In the genomic region with DNA sequence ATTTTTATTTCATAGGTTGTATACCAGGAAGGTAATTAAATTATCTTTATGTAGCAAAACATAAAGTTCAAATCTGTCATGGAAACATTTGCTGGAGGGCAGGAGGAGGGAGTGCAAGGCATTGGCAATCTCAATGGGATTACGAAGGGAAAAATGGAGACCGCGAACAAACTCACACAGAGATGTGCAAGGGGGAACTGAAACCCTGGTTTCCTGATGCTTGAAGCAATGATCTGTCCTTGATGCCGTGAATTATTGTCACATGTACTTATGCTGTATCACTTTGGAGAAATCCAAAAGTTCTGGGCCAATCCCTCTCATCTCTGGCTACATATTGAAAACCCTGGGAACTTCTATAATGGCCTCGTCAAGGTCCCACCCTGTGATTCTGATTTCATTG, we compare ENCODE assay signal across 30 cellular contexts.
"Had no signal": no experiment of that assay in that cellular context is flagged by ENCODE, and none has a peak within 500 bp of the region (broad histone marks: within the 10 kb centered on the region; RNA-seq: fewer than 3 reads in every experiment).

No MANE protein-coding gene starts in this region.

- H3K4me3 ChIP-seq: adrenal gland, body of pancreas, esophagus squamous epithelium, gastroesophageal sphincter, heart right ventricle had no signal

- H3K36me3 ChIP-seq: adrenal gland, esophagus squamous epithelium had no signal

- DNase-seq: activated CD4-positive, alpha-beta memory T cell treated with anti-CD3 and anti-CD28 coated beads for 36 hours; activated CD4-positive, alpha-beta T cell treated with anti-CD3 and anti-CD28 coated beads for 36 hours; activated CD4-positive, alpha-beta T cell treated with anti-CD3 and anti-CD28 coated beads, Interleukin-2, amount 10 ng/mL, durations not matched to agents 24 days and 14 days; activated CD4-positive, CD25-positive, alpha-beta regulatory T cell; activated CD4-positive, CD25-positive, alpha-beta regulatory T cell treated with anti-CD3 and anti-CD28 coated beads, Interleukin-2, amount 50 U/mL, for 72 hours; activated CD8-positive, alpha-beta memory T cell treated with anti-CD3 and anti-CD28 coated beads, Interleukin-2, amount 10 ng/mL, durations not matched to agents 7 days and 5 days; activated CD8-positive, alpha-beta memory T cell treated with anti-CD3 and anti-CD28 coated beads, Interleukin-2, amount 50 U/mL, for 4 hours; activated CD8-positive, alpha-beta T cell treated with anti-CD3 and anti-CD28 coated beads, Interleukin-2, amount 10 ng/mL, durations not matched to agents 7 days and 5 days; activated effector memory CD4-positive, alpha-beta T cell treated with anti-CD3 and anti-CD28 coated beads, Interleukin-2, amount 50 U/mL, for 16 hours; activated naive CD4-positive, alpha-beta T cell treated with anti-CD3 and anti-CD28 coated beads for 36 hours; activated naive CD8-positive, alpha-beta T cell treated with anti-CD3 and anti-CD28 coated beads for 36 hours; activated naive CD8-positive, alpha-beta T cell treated with anti-CD3 and anti-CD28 coated beads, Interleukin-2, amount 50 U/mL, for 24 hours; activated T-cell treated with anti-CD3 and anti-CD28 coated beads, Interleukin-2, amount 50 U/mL, for 1 hour; activated T-cell treated with anti-CD3 and anti-CD28 coated beads, Interleukin-2, amount 50 U/mL, for 48 hours; adrenal gland; amygdala; aorta; body of pancreas; caudate nucleus; effector CD8-positive, alpha-beta T cell; esophagus squamous epithelium; foreskin melanocyte; heart right ventricle; T-helper 17 cell; T1000 had no signal

- H3K27me3 ChIP-seq: adrenal gland, body of pancreas, esophagus squamous epithelium, gastroesophageal sphincter, heart right ventricle had no signal

- H3K4me1 ChIP-seq: body of pancreas, esophagus squamous epithelium, gastroesophageal sphincter, heart right ventricle had no signal

- FAIRE-seq: colon, endometrium, endothelial cell of umbilical vein had no signal

- ATAC-seq: activated CD4-positive, alpha-beta T cell treated with anti-CD3 and anti-CD28 coated beads for 36 hours; activated CD8-positive, alpha-beta memory T cell treated with anti-CD3 and anti-CD28 coated beads, Interleukin-2, amount 10 ng/mL, durations not matched to agents 7 days and 5 days; activated CD8-positive, alpha-beta T cell treated with anti-CD3 and anti-CD28 coated beads, Interleukin-2, amount 10 ng/mL, durations not matched to agents 7 days and 5 days; activated naive CD8-positive, alpha-beta T cell treated with anti-CD3 and anti-CD28 coated beads, Interleukin-2, amount 50 U/mL, for 24 hours; body of pancreas; gastroesophageal sphincter; heart right ventricle; T-helper 17 cell had no signal

- H3K9me3 ChIP-seq: adrenal gland, body of pancreas, esophagus squamous epithelium had no signal

- H3K27ac ChIP-seq: adrenal gland, body of pancreas, epithelial cell of prostate, esophagus squamous epithelium, gastroesophageal sphincter, heart right ventricle had no signal
